Comparison of ENCODE assay signal across 29 cellular contexts in the genomic region with DNA sequence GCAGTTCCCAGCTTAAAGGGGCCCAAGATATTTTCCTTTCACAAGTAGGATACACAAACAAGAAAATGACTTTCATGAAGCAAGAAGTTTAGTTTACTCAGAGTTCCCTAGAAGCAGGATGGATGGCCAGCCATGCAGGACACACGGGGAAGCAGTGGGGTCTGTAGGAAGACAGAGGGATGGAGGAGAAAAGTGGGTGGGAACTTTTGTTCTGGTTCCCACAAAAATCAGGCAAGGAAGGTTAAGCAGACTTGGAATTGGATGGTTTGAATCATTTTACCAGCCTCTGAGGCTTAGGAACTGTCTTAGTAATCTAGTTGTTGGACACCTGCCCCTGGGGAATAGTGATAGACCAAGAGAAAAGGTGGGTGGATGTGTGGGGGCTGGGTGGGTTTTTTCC.
"Had no signal": no experiment of that assay in that cellular context is flagged by ENCODE, and none has a peak within 500 bp of the region (broad histone marks: within the 10 kb centered on the region; RNA-seq: fewer than 3 reads in every experiment).

No MANE protein-coding gene starts in this region.

- H3K4me3 ChIP-seq: coronary artery, dorsolateral prefrontal cortex had no signal

- H3K4me1 Mint-ChIP-seq: activated CD4-positive, alpha-beta memory T cell treated with anti-CD3 and anti-CD28 coated beads, Interleukin-2, amount 10 ng/mL, durations not matched to agents 7 days and 5 days; activated CD4-positive, alpha-beta T cell treated with anti-CD3 and anti-CD28 coated beads, Interleukin-2, amount 10 ng/mL, durations not matched to agents 7 days and 5 days; central memory CD8-positive, alpha-beta T cell had no signal

- FAIRE-seq: astrocyte, bronchial epithelial cell, frontal cortex had no signal

- H3K27ac Mint-ChIP-seq: activated CD4-positive, alpha-beta memory T cell treated with anti-CD3 and anti-CD28 coated beads, Interleukin-2, amount 10 ng/mL, durations not matched to agents 7 days and 5 days; activated CD4-positive, alpha-beta T cell treated with anti-CD3 and anti-CD28 coated beads, Interleukin-2, amount 10 ng/mL, durations not matched to agents 7 days and 5 days; activated naive CD8-positive, alpha-beta T cell; activated T-cell treated with anti-CD3 and anti-CD28 coated beads, Interleukin-2, amount 50 U/mL, for 24 hours; activated T-cell treated with anti-CD3 and anti-CD28 coated beads, Interleukin-2, amount 50 U/mL, for 72 hours; dendritic cell treated with granulocyte-macrophage colony-stimulating factor and Interleukin-4, amounts not matched to agents 40 ng/mL and 50 ng/mL, for 4 days; endodermal cell had no signal

- H3K36me3 Mint-ChIP-seq: activated naive CD8-positive, alpha-beta T cell had no signal

- H3K27me3 Mint-ChIP-seq: activated CD4-positive, alpha-beta memory T cell treated with anti-CD3 and anti-CD28 coated beads, Interleukin-2, amount 10 ng/mL, durations not matched to agents 7 days and 5 days; activated CD4-positive, alpha-beta T cell treated with anti-CD3 and anti-CD28 coated beads, Interleukin-2, amount 10 ng/mL, durations not matched to agents 7 days and 5 days; activated naive CD8-positive, alpha-beta T cell; activated T-cell treated with anti-CD3 and anti-CD28 coated beads, Interleukin-2, amount 50 U/mL, for 24 hours; central memory CD8-positive, alpha-beta T cell; dendritic cell treated with granulocyte-macrophage colony-stimulating factor and Interleukin-4, amounts not matched to agents 40 ng/mL and 50 ng/mL, for 4 days had no signal

- H3K36me3 ChIP-seq: brain microvascular endothelial cell had no signal

- H3K27ac ChIP-seq: brain microvascular endothelial cell, coronary artery, dorsolateral prefrontal cortex had no signal

- ATAC-seq: activated T-cell treated with anti-CD3 and anti-CD28 coated beads, Interleukin-2, amount 50 U/mL, for 72 hours; esophagus mucosa had no signal

- DNase-seq: activated CD4-positive, alpha-beta memory T cell treated with anti-CD3 and anti-CD28 coated beads, Interleukin-2, amount 10 ng/mL, durations not matched to agents 7 days and 5 days; activated CD4-positive, alpha-beta T cell treated with anti-CD3 and anti-CD28 coated beads for 1 hour; activated CD4-positive, alpha-beta T cell treated with anti-CD3 and anti-CD28 coated beads for 4 hours; activated CD4-positive, alpha-beta T cell treated with anti-CD3 and anti-CD28 coated beads, Interleukin-2, amount 10 ng/mL, durations not matched to agents 7 days and 5 days; activated CD4-positive, alpha-beta T cell treated with anti-CD3 and anti-CD28 coated beads, Interleukin-2, amount 50 U/mL, for 4 hours; activated CD8-positive, alpha-beta memory T cell treated with anti-CD3 and anti-CD28 coated beads, Interleukin-2, amount 50 U/mL, for 48 hours; activated gamma-delta T cell treated with Interleukin-2 at 50 U/mL for 16 hours; activated naive CD4-positive, alpha-beta T cell treated with anti-CD3 and anti-CD28 coated beads, Interleukin-2, amount 50 U/mL, for 16 hours; activated naive CD4-positive, alpha-beta T cell treated with Interleukin-2 at 50 U/mL for 16 hours; activated T-cell treated with anti-CD3 and anti-CD28 coated beads for 4 hours; activated T-cell treated with anti-CD3 and anti-CD28 coated beads, Interleukin-2, amount 50 U/mL, for 24 hours; activated T-cell treated with anti-CD3 and anti-CD28 coated beads, Interleukin-2, amount 50 U/mL, for 72 hours; amniotic stem cell; anterior cingulate cortex; brain microvascular endothelial cell; dorsolateral prefrontal cortex; effector memory CD4-positive, alpha-beta T cell; endodermal cell; foreskin fibroblast; head of caudate nucleus; T-helper 2 cell had no signal

- H3K4me3 Mint-ChIP-seq: activated CD4-positive, alpha-beta memory T cell treated with anti-CD3 and anti-CD28 coated beads, Interleukin-2, amount 10 ng/mL, durations not matched to agents 7 days and 5 days; activated CD4-positive, alpha-beta T cell treated with anti-CD3 and anti-CD28 coated beads, Interleukin-2, amount 10 ng/mL, durations not matched to agents 7 days and 5 days; activated naive CD8-positive, alpha-beta T cell; activated T-cell treated with anti-CD3 and anti-CD28 coated beads, Interleukin-2, amount 50 U/mL, for 24 hours; activated T-cell treated with anti-CD3 and anti-CD28 coated beads, Interleukin-2, amount 50 U/mL, for 72 hours; central memory CD8-positive, alpha-beta T cell; dendritic cell treated with granulocyte-macrophage colony-stimulating factor and Interleukin-4, amounts not matched to agents 40 ng/mL and 50 ng/mL, for 4 days; endodermal cell had no signal

- H3K27me3 ChIP-seq: brain microvascular endothelial cell, dorsolateral prefrontal cortex had no signal
